In the genomic region with DNA sequence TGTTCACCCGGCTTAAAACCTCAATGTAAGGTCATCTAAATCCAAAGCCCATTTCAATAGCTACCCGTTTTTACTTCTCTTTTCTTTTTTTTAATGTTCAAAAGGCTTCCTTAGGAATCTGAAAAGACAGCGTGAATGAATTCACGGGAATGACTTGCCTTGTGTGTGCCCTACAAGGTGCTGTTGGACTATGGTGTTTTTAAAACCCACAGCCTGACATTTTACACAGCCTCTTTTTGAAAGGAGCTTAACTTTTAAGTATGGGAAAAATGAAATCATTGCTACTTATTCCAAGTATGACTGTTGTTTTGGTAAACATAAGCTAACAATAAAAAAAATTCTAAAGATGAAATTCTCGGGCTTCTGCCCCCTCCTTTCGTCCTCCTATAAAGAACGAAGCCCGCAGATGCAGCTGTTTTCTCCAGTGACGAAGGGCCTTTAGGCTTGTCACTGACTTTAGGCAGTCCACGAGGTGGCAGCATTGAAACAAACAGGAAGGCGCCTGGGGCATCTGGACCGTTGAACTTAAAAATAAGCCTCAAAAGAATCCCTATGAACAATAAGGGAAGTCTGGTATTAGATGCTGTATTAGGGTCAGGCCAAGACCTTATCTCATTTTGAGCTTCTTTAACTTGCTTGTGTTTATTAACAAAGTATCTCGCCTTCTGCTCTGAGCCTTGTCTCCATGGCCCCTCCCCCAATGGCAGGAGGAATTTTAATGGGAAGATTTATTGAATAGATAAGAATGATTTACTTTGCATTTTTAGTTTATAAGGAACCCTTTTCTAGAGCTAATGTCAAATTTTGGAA, we compare ENCODE assay signal across 8 cellular contexts.
DNase-seq lines count a peak whose midpoint lies in the region; ATAC-seq and TF ChIP-seq lines count a peak whose summit lies in the region.

No MANE protein-coding gene starts in this region.

- H3K27ac ChIP-seq in endodermal cell (ENCODE audit: low read depth, low read length) (no peak overlapping the region), mesodermal cell (ENCODE audit: low read depth, low read length, severe bottlenecking) (peak overlapping the region; percentile 32)

- H3K36me3 Mint-ChIP-seq in endodermal cell (ENCODE audit: low read depth): peaks cover 4% of the 10 kb centered on the region

- H3K9me3 ChIP-seq in endodermal cell (ENCODE audit: control insufficient read depth, low read length): no peaks in the 10 kb centered on the region
- no peaks in the 10 kb centered on the region for H3K9me3 ChIP-seq in mesodermal cell (ENCODE audit: control insufficient read depth, low read length)

- 41 to 43% methylated on average over 8 to 13 of the region's 13 CpGs for WGBS in endodermal cell (ENCODE audit: insufficient coverage in 1 of 2, insufficient read length in 1 of 2), 2 experiments
- 26 to 38% methylated on average over 6 to 7 of the region's 13 CpGs for WGBS in mesodermal cell (ENCODE audit: insufficient coverage in 2 of 2), 2 experiments

- no peaks in the 10 kb centered on the region for H3K9me3 Mint-ChIP-seq in endodermal cell

- DNase-seq in AG08396 (ENCODE audit: low spot score) (peak; percentile 72), NCI-H774 (lab: John Stamatoyannopoulos, UW) (peak; percentile 74), endodermal cell (peak; percentile 89)
- peak; percentile 38 to 57 for DNase-seq in activated CD8-positive, alpha-beta memory T cell treated with anti-CD3 and anti-CD28 coated beads for 1 hour (ENCODE audit: extremely low read depth in 1 of 2, low read depth in 1 of 2)
- DNase-seq in stimulated activated CD8-positive, alpha-beta memory T cell treated with anti-CD3 and anti-CD28 coated beads, Interleukin-15, amount 100 ng/mL, for 48 hours (ENCODE audit: low read depth in 2 of 2): peak; percentile 44 to 53

- no peak overlapping the region for H3K4me3 Mint-ChIP-seq in endodermal cell

- H3K27me3 Mint-ChIP-seq in endodermal cell (ENCODE audit: insufficient read depth): peaks cover 21% of the 10 kb centered on the region

- H3K36me3 ChIP-seq in endodermal cell (ENCODE audit: control insufficient read depth, insufficient read depth, low read length): peaks cover 38% of the 10 kb centered on the region
- H3K36me3 ChIP-seq in mesodermal cell (ENCODE audit: control insufficient read depth, insufficient read depth, low read length): peaks cover 54% of the 10 kb centered on the region

- peak; percentile 88 for ATAC-seq in GM18867 (IDR thresholded peaks at IDR 0.05; ENCODE audit: unreplicated experiment)
- ATAC-seq in HG03175 (IDR thresholded peaks at IDR 0.05; ENCODE audit: unreplicated experiment): peak; percentile 84

- no peak overlapping the region for H3K4me3 ChIP-seq in endodermal cell (ENCODE audit: low read length)
- H3K4me3 ChIP-seq in mesodermal cell (ENCODE audit: extremely low read depth, insufficient read depth, low read length, poor library complexity, severe bottlenecking): no peak overlapping the region

- H3K4me1 Mint-ChIP-seq in endodermal cell: peaks cover 35% of the 10 kb centered on the region

- TF ChIP-seq CTCF in endodermal cell (conservative IDR thresholded peaks at IDR 0.05): peak; percentile 89

- no peak overlapping the region for H3K9ac ChIP-seq in endodermal cell (ENCODE audit: extremely low read depth, low read length, poor library complexity, severe bottlenecking)

- no peaks in the 10 kb centered on the region for H3K4me1 ChIP-seq in endodermal cell (ENCODE audit: control insufficient read depth, insufficient read depth, low read length)
- H3K4me1 ChIP-seq in mesodermal cell (ENCODE audit: control insufficient read depth, insufficient read depth, low read length, poor library complexity, severe bottlenecking): peaks cover 16% of the 10 kb centered on the region

- H3K27ac Mint-ChIP-seq in endodermal cell: no peak overlapping the region

- H3K27me3 ChIP-seq in endodermal cell (ENCODE audit: control insufficient read depth, insufficient read depth, low read length, poor library complexity, severe bottlenecking): peaks cover 10% of the 10 kb centered on the region
